In genomic region chr1:117685936-117686806, GRCh38 we compare ENCODE assay signal across 15 cellular contexts.
DNase-seq lines count a peak whose midpoint lies in the region; ATAC-seq, FAIRE-seq and TF ChIP-seq lines count a peak whose summit lies in the region.
"Had no signal": no experiment of that assay in that cellular context is flagged by ENCODE, and none has a peak within 500 bp of the region (broad histone marks: within the 10 kb centered on the region; RNA-seq: fewer than 3 reads in every experiment).

No MANE protein-coding gene starts in this region.

- H3K9me3 ChIP-seq in pancreas: no peaks in the 10 kb centered on the region
- H3K9me3 ChIP-seq: Peyer's patch, testis had no signal

- 43 to 46% methylated on average over 6 of the region's 6 CpGs for WGBS in pancreas, 2 donors

- no peak overlapping the region for H3K4me3 ChIP-seq in pancreas
- H3K4me3 ChIP-seq: Peyer's patch, testis had no signal

- H3K4me3 Mint-ChIP-seq in activated CD8-positive, alpha-beta T cell treated with anti-CD3 and anti-CD28 coated beads, Interleukin-2, amount 10 ng/mL, durations not matched to agents 7 days and 5 days: no peak overlapping the region
- H3K4me3 Mint-ChIP-seq: nephron had no signal

- H3K4me1 Mint-ChIP-seq in activated CD8-positive, alpha-beta T cell treated with anti-CD3 and anti-CD28 coated beads, Interleukin-2, amount 10 ng/mL, durations not matched to agents 7 days and 5 days (ENCODE audit: low read depth): peaks cover 7% of the 10 kb centered on the region
- H3K4me1 Mint-ChIP-seq: nephron had no signal

- CTCF ChIA-PET in activated CD8-positive, alpha-beta T cell treated with anti-CD3 and anti-CD28 coated beads, Interleukin-2, amount 10 ng/mL, durations not matched to agents 7 days and 5 days (lab: Charles Lee): interaction anchor here (1.3 to 2.0 kb wide), 2 partner anchors 12 to 16 kb away, joined by 3 to 5 read pairs; no protein-coding TSS in a partner anchor
- CTCF ChIA-PET in RWPE1 (lab: Yijun Ruan, JAX): interaction anchor here (0.5 to 0.7 kb wide), 2 partner anchors 170 to 465 kb away, joined by 3 to 4 read pairs; no protein-coding TSS in a partner anchor

- H3K27ac Mint-ChIP-seq in activated CD8-positive, alpha-beta T cell treated with anti-CD3 and anti-CD28 coated beads, Interleukin-2, amount 10 ng/mL, durations not matched to agents 7 days and 5 days: no peak overlapping the region
- H3K27ac Mint-ChIP-seq: nephron had no signal

- peaks cover 27% of the 10 kb centered on the region for H3K27me3 Mint-ChIP-seq in activated CD8-positive, alpha-beta T cell treated with anti-CD3 and anti-CD28 coated beads, Interleukin-2, amount 10 ng/mL, durations not matched to agents 7 days and 5 days (ENCODE audit: low read depth)

- TF ChIP-seq CTCF in GM12872 (IDR thresholded peaks at IDR 0.05; ENCODE audit: insufficient read depth, low read depth, low read length) (peak; percentile 55), pancreas (IDR thresholded peaks at IDR 0.05) (no peak), RWPE1 (conservative IDR thresholded peaks at IDR 0.05; ENCODE audit: low read depth) (no peak)

- H3K36me3 ChIP-seq in pancreas: no peaks in the 10 kb centered on the region
- H3K36me3 ChIP-seq: Peyer's patch had no signal

- no peaks in the 10 kb centered on the region for H3K9me3 Mint-ChIP-seq in activated CD8-positive, alpha-beta T cell treated with anti-CD3 and anti-CD28 coated beads, Interleukin-2, amount 10 ng/mL, durations not matched to agents 7 days and 5 days (ENCODE audit: insufficient read depth)
- H3K9me3 Mint-ChIP-seq: nephron had no signal

- no peak for DNase-seq in activated CD8-positive, alpha-beta T cell treated with anti-CD3 and anti-CD28 coated beads, Interleukin-2, amount 10 ng/mL, durations not matched to agents 7 days and 5 days
- DNase-seq in pancreas (no peak), putamen (ENCODE audit: low spot score) (no peak), RWPE1 (ENCODE audit: low spot score) (no peak), mesenteric fat pad (ENCODE audit: low spot score) (no peak), activated gamma-delta T cell treated with Interleukin-2 at 50 U/mL for 16 hours (no peak)
- DNase-seq: activated CD4-positive, alpha-beta T cell treated with anti-CD3 and anti-CD28 coated beads, Interleukin-2, amount 50 U/mL, for 1 hour; activated effector memory CD4-positive, alpha-beta T cell treated with anti-CD3 and anti-CD28 coated beads, Interleukin-2, amount 50 U/mL, for 16 hours; NCI-H345; Peyer's patch; testis had no signal

- FAIRE-seq in pancreas (lab: Jason Lieb, UNC): no peak
- FAIRE-seq: G401.6 had no signal

- no peak overlapping the region for H3K27ac ChIP-seq in pancreas
- no peak overlapping the region for H3K27ac ChIP-seq in RWPE1
- H3K27ac ChIP-seq: Peyer's patch, testis had no signal

- intact Hi-C loops in pancreas (cut with DNase I): no loop called here

- H3K4me1 ChIP-seq in pancreas: peaks cover 0 to 5% (median 3%) of the 10 kb centered on the region in 3 donors

- POLR2A ChIA-PET in activated CD8-positive, alpha-beta T cell treated with anti-CD3 and anti-CD28 coated beads, Interleukin-2, amount 10 ng/mL, durations not matched to agents 7 days and 5 days (lab: Charles Lee): interaction anchor here (1.4 kb wide), 1 partner anchor 11 kb away, joined by 3 read pairs; no protein-coding TSS in a partner anchor
- POLR2A ChIA-PET in RWPE1 (lab: Yijun Ruan, JAX; ENCODE audit: low non-redundant PET): no interaction called here

- H3K27me3 ChIP-seq in pancreas: no peaks in the 10 kb centered on the region
- H3K27me3 ChIP-seq: Peyer's patch, testis had no signal

- no peaks in the 10 kb centered on the region for H3K36me3 Mint-ChIP-seq in activated CD8-positive, alpha-beta T cell treated with anti-CD3 and anti-CD28 coated beads, Interleukin-2, amount 10 ng/mL, durations not matched to agents 7 days and 5 days (ENCODE audit: low read depth)

- ATAC-seq in HG02642 (IDR thresholded peaks at IDR 0.05; ENCODE audit: poor library complexity, unreplicated experiment): peak; percentile 73
- ATAC-seq in activated CD8-positive, alpha-beta T cell treated with anti-CD3 and anti-CD28 coated beads, Interleukin-2, amount 10 ng/mL, durations not matched to agents 7 days and 5 days: peak; percentile 53
- ATAC-seq in pancreas: peak; percentile 17 to 69 (median 50)
